Comparison of ENCODE assay signal across 19 cellular contexts in the genomic region with DNA sequence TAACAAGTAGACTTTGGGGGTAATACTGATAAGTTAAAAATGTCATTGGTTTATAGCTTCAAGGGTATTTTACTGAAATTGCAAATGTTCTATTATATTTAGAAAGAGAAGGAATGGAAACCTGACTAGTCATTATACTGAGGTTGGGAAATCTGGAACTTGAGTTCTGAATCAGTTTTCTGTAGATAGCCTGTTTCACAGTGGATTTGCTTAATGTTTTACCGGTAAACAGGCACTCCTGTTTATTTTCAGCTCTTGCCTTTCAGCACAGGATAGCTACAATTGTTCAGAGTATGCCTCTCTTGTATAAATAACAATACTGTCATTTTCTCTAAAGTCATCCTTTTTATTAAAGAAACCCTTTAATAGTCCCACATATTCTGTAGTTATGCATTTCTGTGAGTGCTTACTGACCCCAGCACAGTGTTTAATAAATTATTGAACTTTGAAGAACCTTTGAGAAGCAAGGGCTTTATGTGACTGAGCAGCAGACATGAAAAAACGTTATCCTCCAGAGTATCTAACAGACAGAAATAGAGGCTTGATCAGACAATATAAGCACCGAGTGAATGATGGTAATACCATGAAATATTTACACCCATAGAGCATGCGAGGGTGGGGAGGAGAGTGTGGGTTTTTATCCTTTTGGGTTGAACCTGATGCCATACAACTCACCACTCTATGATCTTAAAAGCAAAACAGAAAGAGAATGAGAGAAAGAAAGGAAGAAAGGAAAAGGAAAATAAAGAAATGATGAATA. TPM values are rescaled to one million over a fixed set of nuclear protein-coding genes. Genes with fewer than 3 reads are reported as not detected.
DNase-seq lines count a peak whose midpoint lies in the region; ATAC-seq and TF ChIP-seq lines count a peak whose summit lies in the region.
"Had no signal": no experiment of that assay in that cellular context is flagged by ENCODE, and none has a peak within 500 bp of the region (broad histone marks: within the 10 kb centered on the region; RNA-seq: fewer than 3 reads in every experiment).

No MANE protein-coding gene starts in this region.

- TF ChIP-seq POLR2A in adrenal gland (IDR thresholded peaks at IDR 0.05), result no peak

- no peaks in the 10 kb centered on the region for H3K27me3 Mint-ChIP-seq in activated T-cell treated with anti-CD3 and anti-CD28 coated beads, Interleukin-2, amount 50 U/mL, for 4 hours (ENCODE audit: low read depth)
- H3K27me3 Mint-ChIP-seq: activated CD4-positive, alpha-beta T cell treated with anti-CD3 and anti-CD28 coated beads, Interleukin-2, amount 10 ng/mL, durations not matched to agents 7 days and 5 days had no signal

- peak; percentile 43 for DNase-seq in NOMO-1 treated with DMSO at 0.1 percent for 48 hours (lab: John Stamatoyannopoulos, UW; ENCODE audit: unreplicated experiment)
- DNase-seq in NOMO-1 treated with dmso at 0.1 percent for 144 hours (lab: John Stamatoyannopoulos, UW; ENCODE audit: unreplicated experiment), result no peak
- no peak for DNase-seq in adrenal gland
- DNase-seq in left colon, result no peak
- DNase-seq in renal cortical epithelial cell (ENCODE audit: low read depth), result peak; percentile 94
- DNase-seq in COR-L47 (lab: John Stamatoyannopoulos, UW), result no peak
- DNase-seq in activated T-cell treated with anti-CD3 and anti-CD28 coated beads, Interleukin-2, amount 50 U/mL, for 4 hours, result no peak
- DNase-seq: activated CD4-positive, alpha-beta T cell treated with anti-CD3 and anti-CD28 coated beads, Interleukin-2, amount 10 ng/mL, durations not matched to agents 7 days and 5 days; activated CD8-positive, alpha-beta memory T cell treated with anti-CD3 and anti-CD28 coated beads, Interleukin-2, amount 50 U/mL, for 4 hours; activated gamma-delta T cell; aorta; effector memory CD4-positive, alpha-beta T cell; NCI-H1417; NCI-H526; SHP77 treated with DMSO at 0.1 percent for 48 hours; T-helper 1 cell; uterus had no signal

- peaks cover 5% of the 10 kb centered on the region for H3K36me3 Mint-ChIP-seq in activated T-cell treated with anti-CD3 and anti-CD28 coated beads, Interleukin-2, amount 50 U/mL, for 4 hours (ENCODE audit: insufficient read depth)

- H3K4me1 ChIP-seq in adrenal gland (replicated peaks in 1 of 2), result peaks cover 17 to 43% of the 10 kb centered on the region in 2 donors

- no peak overlapping the region for H3K4me3 Mint-ChIP-seq in activated T-cell treated with anti-CD3 and anti-CD28 coated beads, Interleukin-2, amount 50 U/mL, for 4 hours
- H3K4me3 Mint-ChIP-seq: activated CD4-positive, alpha-beta T cell treated with anti-CD3 and anti-CD28 coated beads, Interleukin-2, amount 10 ng/mL, durations not matched to agents 7 days and 5 days; neural crest cell had no signal

- no peaks in the 10 kb centered on the region for H3K27me3 ChIP-seq in adrenal gland
- H3K27me3 ChIP-seq: uterus had no signal

- intact Hi-C loops in adrenal gland (cut with DNase I) (no loop called here), left colon (cut with DNase I, micrococcal nuclease) (no loop called here)

- no peaks in the 10 kb centered on the region for H3K36me3 ChIP-seq in adrenal gland (replicated peaks in 1 of 2)
- H3K36me3 ChIP-seq: uterus had no signal

- peak; percentile 32 for ATAC-seq in left colon
- ATAC-seq in GM18511 (IDR thresholded peaks at IDR 0.05; ENCODE audit: unreplicated experiment), result no peak
- ATAC-seq in activated T-cell treated with anti-CD3 and anti-CD28 coated beads, Interleukin-2, amount 50 U/mL, for 4 hours, result no peak

- peak overlapping the region in 3 of 5 donors; percentile 6 to 48 (median 36) for H3K27ac ChIP-seq in adrenal gland
- H3K27ac ChIP-seq: uterus had no signal

- TF ChIP-seq CTCF in adrenal gland (IDR thresholded peaks at IDR 0.05), result no peak

- WGBS in adrenal gland, 4 donors, result 44 to 47% (median 46%) methylated on average over 4 of the region's 4 CpGs

- H3K9me3 Mint-ChIP-seq in activated T-cell treated with anti-CD3 and anti-CD28 coated beads, Interleukin-2, amount 50 U/mL, for 4 hours, result peaks cover 3% of the 10 kb centered on the region
- H3K9me3 Mint-ChIP-seq: activated CD4-positive, alpha-beta T cell treated with anti-CD3 and anti-CD28 coated beads, Interleukin-2, amount 10 ng/mL, durations not matched to agents 7 days and 5 days had no signal

- peaks cover 0 to 4% (median 0%) of the 10 kb centered on the region in 3 donors for H3K9me3 ChIP-seq in adrenal gland (replicated peaks in 1 of 3)
- H3K9me3 ChIP-seq: uterus had no signal

- no peak overlapping the region for H3K4me3 ChIP-seq in adrenal gland
- H3K4me3 ChIP-seq: uterus had no signal

- H3K4me1 Mint-ChIP-seq in activated T-cell treated with anti-CD3 and anti-CD28 coated beads, Interleukin-2, amount 50 U/mL, for 4 hours (ENCODE audit: low read depth), result peaks cover 17% of the 10 kb centered on the region

RNA-seq across cellular contexts. Expression of gene FTO, which starts 58.2 kb away (rescaled TPM):
- 100 to 1,000 TPM; 138 to 310 (median 168) TPM for total RNA-seq in adrenal gland
- 100 to 1,000 TPM in 1 of 3 donors, 10 to 100 TPM in 2; 17.8 to 102 (median 20.7) TPM for polyA plus RNA-seq in adrenal gland
- 10 to 100 TPM; 38.6 to 40.8 TPM for total RNA-seq in left colon
- 65.1 and 196 TPM in 2 replicates for total RNA-seq in renal cortical epithelial cell
- total RNA-seq in activated T-cell treated with anti-CD3 and anti-CD28 coated beads, Interleukin-2, amount 50 U/mL, for 4 hours, result 10 to 100 TPM; 41.3 to 47.8 (median 43.1) TPM

RNA-seq across cellular contexts. Expression of gene RPGRIP1L, which starts 58.5 kb away (rescaled TPM):
- total RNA-seq in adrenal gland, result 10 to 100 TPM in 1 of 8 donors, 1 to 10 TPM in 7; 3.7 to 11.6 (median 6.6) TPM
- polyA plus RNA-seq in adrenal gland, result 1 to 10 TPM; 2.6 to 9.5 (median 3.3) TPM
- 1 to 10 TPM; 1.7 to 2.5 TPM for total RNA-seq in left colon
- 11.6 and 24.2 TPM in 2 replicates for total RNA-seq in renal cortical epithelial cell
- 1 to 10 TPM; 5.4 to 6.6 (median 5.9) TPM for total RNA-seq in activated T-cell treated with anti-CD3 and anti-CD28 coated beads, Interleukin-2, amount 50 U/mL, for 4 hours

Comparison
In these comparisons a context has a peak if more than half of its experiments do, and no peak if none do; other contexts are left out.
1. DNase-seq: peak in NOMO-1 treated with DMSO at 0.1 percent for 48 hours (single experiment) and renal cortical epithelial cell (single experiment); none in NOMO-1 treated with dmso at 0.1 percent for 144 hours (single experiment), adrenal gland (0 of 7), left colon (0 of 2), COR-L47 (single experiment) and activated T-cell treated with anti-CD3 and anti-CD28 coated beads, Interleukin-2, amount 50 U/mL, for 4 hours (single experiment).